ENCODE assay signal across 2 cellular contexts in the genomic region with DNA sequence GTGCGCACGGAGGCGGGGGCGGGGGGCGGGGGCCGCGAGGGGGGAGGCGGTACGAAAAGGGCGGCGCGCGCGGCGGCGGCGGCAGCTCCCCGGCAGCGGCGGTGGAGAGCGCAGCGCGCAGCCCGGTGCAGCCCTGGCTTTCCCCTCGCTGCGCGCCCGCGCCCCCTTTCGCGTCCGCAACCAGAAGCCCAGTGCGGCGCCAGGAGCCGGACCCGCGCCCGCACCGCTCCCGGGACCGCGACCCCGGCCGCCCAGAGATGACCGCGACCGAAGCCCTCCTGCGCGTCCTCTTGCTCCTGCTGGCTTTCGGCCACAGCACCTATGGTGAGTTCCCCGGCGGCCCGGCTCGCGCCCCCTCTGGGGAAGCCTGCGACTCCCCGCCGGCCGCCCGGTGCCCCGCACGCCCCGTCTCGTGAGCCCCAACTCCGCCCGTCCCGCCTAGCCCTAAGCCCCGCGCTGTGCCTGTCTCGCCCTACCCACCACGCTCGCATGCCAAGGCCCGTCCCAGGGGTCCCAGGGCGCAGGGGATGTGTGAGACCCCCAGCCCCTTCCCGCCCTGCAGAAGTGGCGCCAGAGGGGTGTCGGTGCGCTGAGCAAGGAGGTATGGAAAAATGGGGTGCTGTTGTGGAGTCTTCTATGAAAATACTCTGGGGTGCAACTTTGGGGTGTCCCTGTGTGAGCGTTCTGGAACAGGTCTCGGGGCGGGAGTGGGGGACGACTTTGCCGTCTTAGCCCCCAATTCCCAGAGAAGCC.
TF ChIP-seq lines count a peak whose summit lies in the region.

A gene (plus strand): TSS at position 81 of the 753 bp plus-strand sequence. CDS start 177 bp downstream, at position 258.

TF ChIP-seq in HepG2, 621 proteins besides CTCF, POLR2A, EP300 and RAD21 (continues in another document):
- TF ChIP-seq ZNF782 (CRISPR knock-in tag; IDR thresholded peaks at IDR 0.05; ENCODE audit: borderline replicate concordance) (no peak), RBFOX2 (IDR thresholded peaks at IDR 0.05; ENCODE audit: low read depth, low read length) (peak; percentile 84), HNRNPLL (IDR thresholded peaks at IDR 0.05; ENCODE audit: low read depth, low read length, poor library complexity, severe bottlenecking) (peak; percentile 19), AKAP8 (CRISPR knock-in tag; IDR thresholded peaks at IDR 0.05) (no peak), NONO (IDR thresholded peaks at IDR 0.05) (no peak), NONO (CRISPR knock-in tag; conservative IDR thresholded peaks at IDR 0.05) (0 out of 2 replicates have a peak, but pooled peaks have one; percentile 20), ZBTB38 (CRISPR knock-in tag; IDR thresholded peaks at IDR 0.05) (peak; percentile 56; the same call in 1 of the 2 replicates), ZC3H13 (CRISPR knock-in tag; IDR thresholded peaks at IDR 0.05) (0 out of 2 replicates have a peak, but pooled peaks have one; percentile 2), ZMYM4 (CRISPR knock-in tag; IDR thresholded peaks at IDR 0.05) (0 out of 2 replicates have a peak, but pooled peaks have one; percentile 12), ZNF777 (CRISPR knock-in tag; IDR thresholded peaks at IDR 0.05) (peak; percentile 77), HNRNPK (IDR thresholded peaks at IDR 0.05; ENCODE audit: low read depth, low read length, poor library complexity, severe bottlenecking) (peak; percentile 45), AGO2 (optimal IDR thresholded peaks at IDR 0.05; ENCODE audit: low read depth, low read length) (peak; percentile 63), HDAC1 (CRISPR knock-in tag; IDR thresholded peaks at IDR 0.05) (0 out of 2 replicates have a peak, but pooled peaks have one; percentile 13)
- TF ChIP-seq, protein P1, sequence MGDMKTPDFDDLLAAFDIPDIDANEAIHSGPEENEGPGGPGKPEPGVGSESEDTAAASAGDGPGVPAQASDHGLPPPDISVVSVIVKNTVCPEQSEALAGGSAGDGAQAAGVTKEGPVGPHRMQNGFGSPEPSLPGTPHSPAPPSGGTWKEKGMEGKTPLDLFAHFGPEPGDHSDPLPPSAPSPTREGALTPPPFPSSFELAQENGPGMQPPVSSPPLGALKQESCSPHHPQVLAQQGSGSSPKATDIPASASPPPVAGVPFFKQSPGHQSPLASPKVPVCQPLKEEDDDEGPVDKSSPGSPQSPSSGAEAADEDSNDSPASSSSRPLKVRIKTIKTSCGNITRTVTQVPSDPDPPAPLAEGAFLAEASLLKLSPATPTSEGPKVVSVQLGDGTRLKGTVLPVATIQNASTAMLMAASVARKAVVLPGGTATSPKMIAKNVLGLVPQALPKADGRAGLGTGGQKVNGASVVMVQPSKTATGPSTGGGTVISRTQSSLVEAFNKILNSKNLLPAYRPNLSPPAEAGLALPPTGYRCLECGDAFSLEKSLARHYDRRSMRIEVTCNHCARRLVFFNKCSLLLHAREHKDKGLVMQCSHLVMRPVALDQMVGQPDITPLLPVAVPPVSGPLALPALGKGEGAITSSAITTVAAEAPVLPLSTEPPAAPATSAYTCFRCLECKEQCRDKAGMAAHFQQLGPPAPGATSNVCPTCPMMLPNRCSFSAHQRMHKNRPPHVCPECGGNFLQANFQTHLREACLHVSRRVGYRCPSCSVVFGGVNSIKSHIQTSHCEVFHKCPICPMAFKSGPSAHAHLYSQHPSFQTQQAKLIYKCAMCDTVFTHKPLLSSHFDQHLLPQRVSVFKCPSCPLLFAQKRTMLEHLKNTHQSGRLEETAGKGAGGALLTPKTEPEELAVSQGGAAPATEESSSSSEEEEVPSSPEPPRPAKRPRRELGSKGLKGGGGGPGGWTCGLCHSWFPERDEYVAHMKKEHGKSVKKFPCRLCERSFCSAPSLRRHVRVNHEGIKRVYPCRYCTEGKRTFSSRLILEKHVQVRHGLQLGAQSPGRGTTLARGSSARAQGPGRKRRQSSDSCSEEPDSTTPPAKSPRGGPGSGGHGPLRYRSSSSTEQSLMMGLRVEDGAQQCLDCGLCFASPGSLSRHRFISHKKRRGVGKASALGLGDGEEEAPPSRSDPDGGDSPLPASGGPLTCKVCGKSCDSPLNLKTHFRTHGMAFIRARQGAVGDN (CRISPR knock-in tag; IDR thresholded peaks at IDR 0.05) = peak; percentile 71; the same call in 1 of the 2 replicates
- TF ChIP-seq, protein P2, sequence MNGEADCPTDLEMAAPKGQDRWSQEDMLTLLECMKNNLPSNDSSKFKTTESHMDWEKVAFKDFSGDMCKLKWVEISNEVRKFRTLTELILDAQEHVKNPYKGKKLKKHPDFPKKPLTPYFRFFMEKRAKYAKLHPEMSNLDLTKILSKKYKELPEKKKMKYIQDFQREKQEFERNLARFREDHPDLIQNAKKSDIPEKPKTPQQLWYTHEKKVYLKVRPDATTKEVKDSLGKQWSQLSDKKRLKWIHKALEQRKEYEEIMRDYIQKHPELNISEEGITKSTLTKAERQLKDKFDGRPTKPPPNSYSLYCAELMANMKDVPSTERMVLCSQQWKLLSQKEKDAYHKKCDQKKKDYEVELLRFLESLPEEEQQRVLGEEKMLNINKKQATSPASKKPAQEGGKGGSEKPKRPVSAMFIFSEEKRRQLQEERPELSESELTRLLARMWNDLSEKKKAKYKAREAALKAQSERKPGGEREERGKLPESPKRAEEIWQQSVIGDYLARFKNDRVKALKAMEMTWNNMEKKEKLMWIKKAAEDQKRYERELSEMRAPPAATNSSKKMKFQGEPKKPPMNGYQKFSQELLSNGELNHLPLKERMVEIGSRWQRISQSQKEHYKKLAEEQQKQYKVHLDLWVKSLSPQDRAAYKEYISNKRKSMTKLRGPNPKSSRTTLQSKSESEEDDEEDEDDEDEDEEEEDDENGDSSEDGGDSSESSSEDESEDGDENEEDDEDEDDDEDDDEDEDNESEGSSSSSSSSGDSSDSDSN (CRISPR knock-in tag; IDR thresholded peaks at IDR 0.05) = peak; percentile 40; the same call in 1 of the 2 replicates
- TF ChIP-seq, protein P3, sequence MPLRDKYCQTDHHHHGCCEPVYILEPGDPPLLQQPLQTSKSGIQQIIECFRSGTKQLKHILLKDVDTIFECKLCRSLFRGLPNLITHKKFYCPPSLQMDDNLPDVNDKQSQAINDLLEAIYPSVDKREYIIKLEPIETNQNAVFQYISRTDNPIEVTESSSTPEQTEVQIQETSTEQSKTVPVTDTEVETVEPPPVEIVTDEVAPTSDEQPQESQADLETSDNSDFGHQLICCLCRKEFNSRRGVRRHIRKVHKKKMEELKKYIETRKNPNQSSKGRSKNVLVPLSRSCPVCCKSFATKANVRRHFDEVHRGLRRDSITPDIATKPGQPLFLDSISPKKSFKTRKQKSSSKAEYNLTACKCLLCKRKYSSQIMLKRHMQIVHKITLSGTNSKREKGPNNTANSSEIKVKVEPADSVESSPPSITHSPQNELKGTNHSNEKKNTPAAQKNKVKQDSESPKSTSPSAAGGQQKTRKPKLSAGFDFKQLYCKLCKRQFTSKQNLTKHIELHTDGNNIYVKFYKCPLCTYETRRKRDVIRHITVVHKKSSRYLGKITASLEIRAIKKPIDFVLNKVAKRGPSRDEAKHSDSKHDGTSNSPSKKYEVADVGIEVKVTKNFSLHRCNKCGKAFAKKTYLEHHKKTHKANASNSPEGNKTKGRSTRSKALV (CRISPR knock-in tag; IDR thresholded peaks at IDR 0.05) = peak; percentile 65; the same call in 1 of the 2 replicates

TF ChIP-seq in endothelial cell of umbilical vein, 7 proteins besides CTCF, POLR2A, EP300 and RAD21:
- no peak for TF ChIP-seq JUN (IDR thresholded peaks at IDR 0.05; ENCODE audit: borderline replicate concordance, insufficient read depth, insufficient read length, low read depth)
- peak; percentile 95 for TF ChIP-seq EZH2 (IDR thresholded peaks at IDR 0.05; ENCODE audit: borderline replicate concordance, low read depth, low read length, severe bottlenecking)
- no peak for TF ChIP-seq MYC (IDR thresholded peaks at IDR 0.05; ENCODE audit: low read depth, low read length)
